9 cellular contexts compared by ENCODE assay signal in the genomic region with DNA sequence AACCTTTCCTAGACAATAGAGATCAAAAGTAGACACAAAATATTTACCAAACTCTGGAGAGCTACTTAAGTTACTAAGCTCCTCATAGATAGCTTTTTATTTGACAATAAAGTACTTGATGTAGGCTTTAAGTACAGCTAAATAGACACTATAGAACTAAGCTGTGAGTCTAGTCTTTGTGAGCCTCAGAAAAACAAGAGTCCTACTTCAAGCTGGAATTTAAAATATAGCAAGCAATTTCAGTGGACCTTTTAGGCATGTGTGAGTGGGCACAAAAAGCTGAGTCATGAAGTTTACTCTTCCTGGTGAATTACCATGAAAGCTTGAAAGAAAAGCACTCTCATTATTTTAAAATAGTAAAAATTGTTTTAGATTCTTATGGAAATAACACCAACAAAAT.
DNase-seq lines count a peak whose midpoint lies in the region; TF ChIP-seq lines count a peak whose summit lies in the region.
"Had no signal": no experiment of that assay in that cellular context is flagged by ENCODE, and none has a peak within 500 bp of the region (broad histone marks: within the 10 kb centered on the region; RNA-seq: fewer than 3 reads in every experiment).

No MANE protein-coding gene starts in this region.

- peak; percentile 31 for DNase-seq in DMS153 treated with DMSO at 0.1 percent for 48 hours (lab: John Stamatoyannopoulos, UW; ENCODE audit: unreplicated experiment)
- peak; percentile 24 for DNase-seq in KG1 (lab: John Stamatoyannopoulos, UW)
- peak; percentile 58 for DNase-seq in astrocyte of the spinal cord (ENCODE audit: low read depth, low spot score)
- peak; percentile 41 for DNase-seq in midbrain (lab: John Stamatoyannopoulos, UW)
- no peak for DNase-seq in GM10266 (ENCODE audit: extremely low spot score)
- DNase-seq in SKM-1 treated with dmso at 0.1 percent for 144 hours (lab: John Stamatoyannopoulos, UW; ENCODE audit: unreplicated experiment), result no peak
- DNase-seq in cerebellum (ENCODE audit: low spot score), result no peak
- DNase-seq: cortex of kidney had no signal

- in situ Hi-C loops in astrocyte of the spinal cord (cut with HindIII; ENCODE audit: low sequenced_read_pairs), result loop anchor here (5.0 kb wide), 1 partner anchor 77 kb away; a partner anchor contains a TSS

- TF ChIP-seq CTCF in astrocyte of the spinal cord (IDR thresholded peaks at IDR 0.05; ENCODE audit: low read depth, low read length) (no peak), GM10266 (IDR thresholded peaks at IDR 0.05; ENCODE audit: control insufficient read depth, insufficient read depth, low read depth, missing control alignments) (no peak)

- no peak overlapping the region for H3K4me3 ChIP-seq in astrocyte of the spinal cord (ENCODE audit: low read depth, low read length)
- H3K4me3 ChIP-seq: tibial nerve had no signal

Comparison
In these comparisons a context has a peak if more than half of its experiments do, and no peak if none do; other contexts are left out.
1. DNase-seq: peak in DMS153 treated with DMSO at 0.1 percent for 48 hours (single experiment), KG1 (single experiment), astrocyte of the spinal cord (single experiment) and midbrain (single experiment); none in GM10266 (single experiment), SKM-1 treated with dmso at 0.1 percent for 144 hours (single experiment) and cerebellum (single experiment).